In genomic region chr2:10375570-10376266, GRCh38 we compare ENCODE assay signal across 10 cellular contexts.
A peak's percentile ranks its signal among the peaks of the same experiment; 100 is the strongest.
DNase-seq lines count a peak whose midpoint lies in the region; ATAC-seq lines count a peak whose summit lies in the region.
"Had no signal": no experiment of that assay in that cellular context is flagged by ENCODE, and none has a peak within 500 bp of the region (broad histone marks: within the 10 kb centered on the region; RNA-seq: fewer than 3 reads in every experiment).

No MANE protein-coding gene starts in this region.

- H3K9me3 Mint-ChIP-seq in activated naive CD4-positive, alpha-beta T cell treated with anti-CD3 and anti-CD28 coated beads, Interleukin-2, amount 10 ng/mL, durations not matched to agents 7 days and 5 days = no peaks in the 10 kb centered on the region
- H3K9me3 Mint-ChIP-seq in activated naive CD4-positive, alpha-beta T cell treated with anti-CD3 and anti-CD28 coated beads, Interleukin-2, amount 50 U/mL, for 24 hours = no peaks in the 10 kb centered on the region
- no peaks in the 10 kb centered on the region for H3K9me3 Mint-ChIP-seq in stimulated activated naive CD8-positive, alpha-beta T cell treated with anti-CD3 and anti-CD28 coated beads, Interleukin-15, Interleukin-2, amounts not matched to agents 100 ng/mL and 50 ng/mL, for 24 hours

- peak; percentile 18 for DNase-seq in activated naive CD4-positive, alpha-beta T cell treated with Interleukin-2 at 50 U/mL for 16 hours
- no peak for DNase-seq in activated naive CD4-positive, alpha-beta T cell treated with anti-CD3 and anti-CD28 coated beads, Interleukin-2, amount 10 ng/mL, durations not matched to agents 7 days and 5 days
- DNase-seq in NCI-H1417 (lab: John Stamatoyannopoulos, UW) (peak in 2 of 3 experiments; percentile 79 to 96), SW480 (ENCODE audit: low spot score) (no peak)
- DNase-seq: transverse colon had no signal

- H3K27me3 Mint-ChIP-seq in activated naive CD4-positive, alpha-beta T cell treated with anti-CD3 and anti-CD28 coated beads, Interleukin-2, amount 10 ng/mL, durations not matched to agents 7 days and 5 days = no peaks in the 10 kb centered on the region
- no peaks in the 10 kb centered on the region for H3K27me3 Mint-ChIP-seq in activated naive CD4-positive, alpha-beta T cell treated with anti-CD3 and anti-CD28 coated beads, Interleukin-2, amount 50 U/mL, for 24 hours
- no peaks in the 10 kb centered on the region for H3K27me3 Mint-ChIP-seq in stimulated activated naive CD8-positive, alpha-beta T cell treated with anti-CD3 and anti-CD28 coated beads, Interleukin-15, Interleukin-2, amounts not matched to agents 100 ng/mL and 50 ng/mL, for 24 hours

- H3K27ac Mint-ChIP-seq in activated naive CD4-positive, alpha-beta T cell treated with anti-CD3 and anti-CD28 coated beads, Interleukin-2, amount 10 ng/mL, durations not matched to agents 7 days and 5 days = no peak overlapping the region
- peak overlapping the region; percentile 86 for H3K27ac Mint-ChIP-seq in activated naive CD4-positive, alpha-beta T cell treated with anti-CD3 and anti-CD28 coated beads, Interleukin-2, amount 50 U/mL, for 24 hours
- H3K27ac Mint-ChIP-seq in stimulated activated naive CD8-positive, alpha-beta T cell treated with anti-CD3 and anti-CD28 coated beads, Interleukin-15, Interleukin-2, amounts not matched to agents 100 ng/mL and 50 ng/mL, for 24 hours = peak overlapping the region; percentile 38

- H3K4me1 Mint-ChIP-seq in activated naive CD4-positive, alpha-beta T cell treated with anti-CD3 and anti-CD28 coated beads, Interleukin-2, amount 10 ng/mL, durations not matched to agents 7 days and 5 days = peaks cover 63% of the 10 kb centered on the region
- peaks cover 82% of the 10 kb centered on the region for H3K4me1 Mint-ChIP-seq in activated naive CD4-positive, alpha-beta T cell treated with anti-CD3 and anti-CD28 coated beads, Interleukin-2, amount 50 U/mL, for 24 hours
- H3K4me1 Mint-ChIP-seq in stimulated activated naive CD8-positive, alpha-beta T cell treated with anti-CD3 and anti-CD28 coated beads, Interleukin-15, Interleukin-2, amounts not matched to agents 100 ng/mL and 50 ng/mL, for 24 hours (ENCODE audit: low read depth) = peaks cover 82% of the 10 kb centered on the region

- ATAC-seq in HG03469 (IDR thresholded peaks at IDR 0.05; ENCODE audit: unreplicated experiment) (no peak), HG02623 (IDR thresholded peaks at IDR 0.05; ENCODE audit: unreplicated experiment) (no peak)
- ATAC-seq: right cardiac atrium had no signal

- H3K4me3 Mint-ChIP-seq in activated naive CD4-positive, alpha-beta T cell treated with anti-CD3 and anti-CD28 coated beads, Interleukin-2, amount 10 ng/mL, durations not matched to agents 7 days and 5 days = no peak overlapping the region
- peak overlapping the region; percentile 50 for H3K4me3 Mint-ChIP-seq in activated naive CD4-positive, alpha-beta T cell treated with anti-CD3 and anti-CD28 coated beads, Interleukin-2, amount 50 U/mL, for 24 hours
- peak overlapping the region; percentile 31 for H3K4me3 Mint-ChIP-seq in stimulated activated naive CD8-positive, alpha-beta T cell treated with anti-CD3 and anti-CD28 coated beads, Interleukin-15, Interleukin-2, amounts not matched to agents 100 ng/mL and 50 ng/mL, for 24 hours

- CTCF ChIA-PET in activated naive CD4-positive, alpha-beta T cell treated with anti-CD3 and anti-CD28 coated beads, Interleukin-2, amount 10 ng/mL, durations not matched to agents 7 days and 5 days (lab: Charles Lee) = no interaction called here

- H3K36me3 Mint-ChIP-seq in activated naive CD4-positive, alpha-beta T cell treated with anti-CD3 and anti-CD28 coated beads, Interleukin-2, amount 10 ng/mL, durations not matched to agents 7 days and 5 days = peaks cover 13% of the 10 kb centered on the region
- peaks cover 3% of the 10 kb centered on the region for H3K36me3 Mint-ChIP-seq in activated naive CD4-positive, alpha-beta T cell treated with anti-CD3 and anti-CD28 coated beads, Interleukin-2, amount 50 U/mL, for 24 hours
- no peaks in the 10 kb centered on the region for H3K36me3 Mint-ChIP-seq in stimulated activated naive CD8-positive, alpha-beta T cell treated with anti-CD3 and anti-CD28 coated beads, Interleukin-15, Interleukin-2, amounts not matched to agents 100 ng/mL and 50 ng/mL, for 24 hours (ENCODE audit: low read depth)

Comparison
In these comparisons a context has a peak if more than half of its experiments do, and no peak if none do; other contexts are left out.
1. DNase-seq: peak in activated naive CD4-positive, alpha-beta T cell treated with Interleukin-2 at 50 U/mL for 16 hours (single experiment) and NCI-H1417 (2 of 3); none in activated naive CD4-positive, alpha-beta T cell treated with anti-CD3 and anti-CD28 coated beads, Interleukin-2, amount 10 ng/mL, durations not matched to agents 7 days and 5 days (single experiment) and SW480 (single experiment).